Comparison of ENCODE assay signal across 1 cellular context in genomic region chr17:17051791-17052461, GRCh38.
TF ChIP-seq lines count a peak whose summit lies in the region.

No MANE protein-coding gene starts in this region.

TF ChIP-seq in SK-N-SH treated with all-trans-retinoic acid at 6 μM for 48 hours, 23 proteins besides CTCF, POLR2A, EP300 and RAD21 (continued from another document):
- no peak for TF ChIP-seq BACH2 (CRISPR knock-in tag; IDR thresholded peaks at IDR 0.05; ENCODE audit: borderline replicate concordance)
- no peak for TF ChIP-seq POU6F1 (CRISPR knock-in tag; IDR thresholded peaks at IDR 0.05; ENCODE audit: borderline replicate concordance, low read depth)
- TF ChIP-seq ARNTL (CRISPR knock-in tag; IDR thresholded peaks at IDR 0.05; ENCODE audit: borderline replicate concordance, low read depth) = no peak
- TF ChIP-seq ZFP30 (CRISPR knock-in tag; IDR thresholded peaks at IDR 0.05) = no peak
- no peak for TF ChIP-seq ZNF8 (CRISPR knock-in tag; IDR thresholded peaks at IDR 0.05)
- no peak for TF ChIP-seq CREB5 (CRISPR knock-in tag; IDR thresholded peaks at IDR 0.05; ENCODE audit: low read depth)
- TF ChIP-seq ZNF565 (CRISPR knock-in tag; conservative IDR thresholded peaks at IDR 0.05; ENCODE audit: low read depth) = no peak
- TF ChIP-seq CSDC2 (CRISPR knock-in tag; IDR thresholded peaks at IDR 0.05) = no peak
- no peak for TF ChIP-seq RARB (CRISPR knock-in tag; IDR thresholded peaks at IDR 0.05)
- no peak for TF ChIP-seq GLIS3 (CRISPR knock-in tag; IDR thresholded peaks at IDR 0.05)
- TF ChIP-seq ZNF70 (CRISPR knock-in tag; IDR thresholded peaks at IDR 0.05) = no peak
